ENCODE assay signal across 1 cellular context in genomic region chr3:57939776-57940175, GRCh38.
TF ChIP-seq lines count a peak whose summit lies in the region.

No MANE protein-coding gene starts in this region.

TF ChIP-seq in GM23338, 12 proteins besides CTCF, POLR2A, EP300 and RAD21 (continued from another document):
- no peak for TF ChIP-seq ZNF462 (CRISPR knock-in tag; IDR thresholded peaks at IDR 0.05)
- TF ChIP-seq STAT1 (IDR thresholded peaks at IDR 0.05; ENCODE audit: unreplicated experiment), result no peak
- no peak for TF ChIP-seq NANOG (IDR thresholded peaks at IDR 0.05; ENCODE audit: borderline replicate concordance)
- TF ChIP-seq JUNB (IDR thresholded peaks at IDR 0.05; ENCODE audit: unreplicated experiment), result no peak
- TF ChIP-seq ETS1 (IDR thresholded peaks at IDR 0.05), result no peak
- no peak for TF ChIP-seq CREB1 (CRISPR knock-in tag; IDR thresholded peaks at IDR 0.05; ENCODE audit: low read depth)
- no peak for TF ChIP-seq ZNF331 (CRISPR knock-in tag; IDR thresholded peaks at IDR 0.05; ENCODE audit: low read depth)
- no peak for TF ChIP-seq ZNF114 (CRISPR knock-in tag; IDR thresholded peaks at IDR 0.05)
